Comparison of ENCODE assay signal across 9 cellular contexts in the genomic region with DNA sequence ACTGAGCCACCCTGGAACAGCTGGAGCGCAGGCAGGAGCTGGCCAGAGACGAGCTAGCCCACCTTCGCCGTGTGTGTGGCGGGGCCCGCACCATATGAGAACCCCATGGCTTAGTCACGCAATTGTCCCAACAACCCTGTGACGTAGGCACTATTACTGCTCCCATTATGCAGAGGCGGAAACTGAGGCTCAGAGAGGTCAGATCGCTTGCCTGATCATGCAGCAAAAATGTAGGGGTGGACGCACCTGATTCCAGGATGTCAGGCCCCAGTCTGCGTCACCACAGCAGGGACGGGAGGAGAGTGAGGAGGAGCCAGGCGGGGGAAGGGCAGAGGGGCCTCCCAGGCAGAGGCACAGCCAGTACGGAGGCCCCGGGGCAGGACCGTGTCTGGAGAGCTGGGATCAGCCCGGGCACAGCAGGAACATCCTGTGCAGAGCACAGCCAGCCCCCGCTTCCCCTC. TPM values are rescaled to one million over a fixed set of nuclear protein-coding genes. Genes with fewer than 3 reads are reported as not detected.
DNase-seq lines count a peak whose midpoint lies in the region; ATAC-seq and TF ChIP-seq lines count a peak whose summit lies in the region.
"Had no signal": no experiment of that assay in that cellular context is flagged by ENCODE, and none has a peak within 500 bp of the region (broad histone marks: within the 10 kb centered on the region; RNA-seq: fewer than 3 reads in every experiment).

No MANE protein-coding gene starts in this region.

- H3K27me3 ChIP-seq in breast epithelium (no peaks in the 10 kb centered on the region), mesendoderm (ENCODE audit: insufficient read depth, low read length, poor library complexity) (no peaks in the 10 kb centered on the region)
- H3K27me3 ChIP-seq in CD8-positive, alpha-beta memory T cell (ENCODE audit: insufficient read depth, low read length, poor library complexity, severe bottlenecking) = no peaks in the 10 kb centered on the region

- H3K79me2 ChIP-seq in mesendoderm (ENCODE audit: control insufficient read depth, insufficient read depth, low read length) = peaks cover 3% of the 10 kb centered on the region

- WGBS in mesendoderm (ENCODE audit: extremely low coverage, insufficient coverage, low lambda C conversion rate) = no CpG with 5 or more reads among the region's 19 CpGs

- CTCF ChIA-PET in MCF 10A (lab: Yijun Ruan, JAX) = interaction anchor here (0.5 kb wide), 1 partner anchor 334 kb away, joined by 5 read pairs; no protein-coding TSS in a partner anchor
- CTCF ChIA-PET in CD8-positive, alpha-beta memory T cell (lab: Charles Lee) = no interaction called here

- H3K79me1 ChIP-seq in mesendoderm (ENCODE audit: low read length) = peaks cover 14% of the 10 kb centered on the region

- H3K18ac ChIP-seq in mesendoderm (ENCODE audit: low read length) = peak overlapping the region; percentile 41

- TF ChIP-seq CTCF in MCF 10A (IDR thresholded peaks at IDR 0.05; ENCODE audit: unreplicated experiment) = no peak
- TF ChIP-seq CTCF in breast epithelium (IDR thresholded peaks at IDR 0.05) = no peak
- TF ChIP-seq CTCF in foreskin fibroblast (IDR thresholded peaks at IDR 0.05; ENCODE audit: low read depth, low read length) = no peak

- intact Hi-C loops in MCF 10A (cut with micrococcal nuclease) (no loop called here), breast epithelium (cut with DNase I; ENCODE audit: low total_unique reads) (loop anchor here (5.0 kb wide), 1 partner anchor 1319 kb away; no protein-coding TSS in a partner anchor)

- no peak overlapping the region for H3K4me2 ChIP-seq in mesendoderm (ENCODE audit: low read length)

- H3K4me1 ChIP-seq in breast epithelium (peaks cover 0 to 9% of the 10 kb centered on the region in 2 donors), mesendoderm (ENCODE audit: control insufficient read depth, low read depth, low read length) (peaks cover 14% of the 10 kb centered on the region)
- H3K4me1 ChIP-seq in CD8-positive, alpha-beta memory T cell (ENCODE audit: insufficient read depth, low read length) = peaks cover 14% of the 10 kb centered on the region

- H3K4me3 ChIP-seq in breast epithelium (no peak overlapping the region), foreskin fibroblast (ENCODE audit: low read depth in 1 of 2, low read length in 2 of 2) (no peak overlapping the region), mesendoderm (ENCODE audit: low read length) (no peak overlapping the region)
- H3K4me3 ChIP-seq in CD8-positive, alpha-beta memory T cell (ENCODE audit: low read length) = no peak overlapping the region

- H4K5ac ChIP-seq in mesendoderm (ENCODE audit: low read length) = no peak overlapping the region

- peak overlapping the region; percentile 48 for H3K9ac ChIP-seq in mesendoderm (ENCODE audit: low read length)

- H3K9me3 ChIP-seq in breast epithelium = peaks cover 0 to 8% of the 10 kb centered on the region in 2 donors
- no peaks in the 10 kb centered on the region for H3K9me3 ChIP-seq in CD8-positive, alpha-beta memory T cell (ENCODE audit: low read length)

- H2AK5ac ChIP-seq in mesendoderm (ENCODE audit: low read length) = peak overlapping the region; percentile 89

- DNase-seq in MCF 10A (ENCODE audit: unreplicated experiment) (peak; percentile 83), breast epithelium (ENCODE audit: low spot score in 2 of 2) (no peak), foreskin fibroblast (peak; percentile 58 to 71), mesendoderm (peak; percentile 98), SHP77 treated with DMSO at 0.1 percent for 48 hours (lab: John Stamatoyannopoulos, UW) (no peak)
- DNase-seq in CD8-positive, alpha-beta memory T cell = no peak

- H3K36me3 Mint-ChIP-seq in MCF 10A (ENCODE audit: insufficient read depth, unreplicated experiment) = peaks cover 9% of the 10 kb centered on the region
- peaks cover 0 to 14% (median 1%) of the 10 kb centered on the region in 3 donors for H3K36me3 Mint-ChIP-seq in CD8-positive, alpha-beta memory T cell

- no peaks in the 10 kb centered on the region for H3K27me3 Mint-ChIP-seq in MCF 10A (ENCODE audit: insufficient read depth, unreplicated experiment)
- H3K27me3 Mint-ChIP-seq in CD8-positive, alpha-beta memory T cell = no peaks in the 10 kb centered on the region

- H3K56ac ChIP-seq in mesendoderm (ENCODE audit: low read length) = peak overlapping the region; percentile 85

- POLR2A ChIA-PET in MCF 10A (lab: Yijun Ruan, JAX) = no interaction called here
- POLR2A ChIA-PET in CD8-positive, alpha-beta memory T cell (lab: Charles Lee) = no interaction called here

- H3K36me3 ChIP-seq in breast epithelium = no peaks in the 10 kb centered on the region
- peaks cover 1% of the 10 kb centered on the region for H3K36me3 ChIP-seq in mesendoderm (ENCODE audit: control insufficient read depth, insufficient read depth, low read length)
- H3K36me3 ChIP-seq in CD8-positive, alpha-beta memory T cell (ENCODE audit: insufficient read depth, low read length) = no peaks in the 10 kb centered on the region

- ATAC-seq in GM18870 (IDR thresholded peaks at IDR 0.05; ENCODE audit: unreplicated experiment) (no peak), HG03521 (IDR thresholded peaks at IDR 0.05; ENCODE audit: unreplicated experiment) (no peak)

- H3K9me3 Mint-ChIP-seq in MCF 10A (ENCODE audit: unreplicated experiment) = no peaks in the 10 kb centered on the region
- no peaks in the 10 kb centered on the region for H3K9me3 Mint-ChIP-seq in CD8-positive, alpha-beta memory T cell

- H3K4ac ChIP-seq in mesendoderm (ENCODE audit: low read depth, low read length) = peak overlapping the region; percentile 23

- no peak overlapping the region for H3K23ac ChIP-seq in mesendoderm (ENCODE audit: low read length)

- no TSS peak for BruUV-seq in MCF 10A (replicated peaks; lab: Mats Ljungman, UMichigan)

- no peak overlapping the region for H2BK15ac ChIP-seq in mesendoderm (replicated peaks; ENCODE audit: low read depth)

- H3K4me1 Mint-ChIP-seq in MCF 10A (ENCODE audit: insufficient read depth, unreplicated experiment) = peaks cover 6% of the 10 kb centered on the region
- peaks cover 6 to 20% (median 11%) of the 10 kb centered on the region in 3 donors for H3K4me1 Mint-ChIP-seq in CD8-positive, alpha-beta memory T cell

- H3K4me3 Mint-ChIP-seq in MCF 10A (ENCODE audit: unreplicated experiment) = no peak overlapping the region
- no peak overlapping the region for H3K4me3 Mint-ChIP-seq in CD8-positive, alpha-beta memory T cell

- no peak for TF ChIP-seq POLR2A in breast epithelium (IDR thresholded peaks at IDR 0.05)

- H2BK120ac ChIP-seq in mesendoderm (ENCODE audit: low read depth, low read length) = no peak overlapping the region

- H3K27ac ChIP-seq in breast epithelium = peak overlapping the region in 1 of 2 donors; percentile 12
- peak overlapping the region; percentile 41 for H3K27ac ChIP-seq in mesendoderm (ENCODE audit: low read depth, low read length)
- no peak overlapping the region for H3K27ac ChIP-seq in CD8-positive, alpha-beta memory T cell (ENCODE audit: low read depth, low read length)
- H3K27ac ChIP-seq: VCaP had no signal

- H3K27ac Mint-ChIP-seq in MCF 10A (ENCODE audit: low read depth, unreplicated experiment) = no peak overlapping the region
- no peak overlapping the region for H3K27ac Mint-ChIP-seq in CD8-positive, alpha-beta memory T cell

- H2BK5ac ChIP-seq in mesendoderm (ENCODE audit: low read length) = peak overlapping the region; percentile 89

- H4K8ac ChIP-seq in mesendoderm (ENCODE audit: low read depth, low read length) = no peak overlapping the region

RNA-seq across cellular contexts. Expression of a gene that starts 16.8 kb away (rescaled TPM):
- total RNA-seq in MCF 10A (2022) = 13.3 and 15.8 TPM in 2 replicates
- total RNA-seq in breast epithelium = 10 to 100 TPM; 14.6 to 15.7 (median 15.7) TPM
- 15.2 TPM for polyA plus RNA-seq in mesendoderm (2013, experiment 1 of 2)
- polyA plus RNA-seq in mesendoderm (2013, experiment 2 of 2) = 16.0 TPM
- 10 to 100 TPM; 26.9 to 27.6 TPM for total RNA-seq in CD8-positive, alpha-beta memory T cell
- 16.0 TPM for polyA plus RNA-seq in CD8-positive, alpha-beta memory T cell

RNA-seq across cellular contexts. Expression of a gene that starts 24.7 kb away (rescaled TPM):
- total RNA-seq in MCF 10A (2022) (0.69 and 1.6 TPM in 2 replicates), breast epithelium (10 to 100 TPM in 2 of 3 donors, under 1 TPM in 1; 0.16 to 36.6 (median 20.0) TPM)
- 4.2 TPM for polyA plus RNA-seq in mesendoderm (2013, experiment 1 of 2)
- 3.8 TPM for polyA plus RNA-seq in mesendoderm (2013, experiment 2 of 2)
- total RNA-seq in CD8-positive, alpha-beta memory T cell = 1 to 10 TPM; 1.5 to 1.7 TPM
- 16.2 TPM for polyA plus RNA-seq in CD8-positive, alpha-beta memory T cell

RNA-seq across cellular contexts. Expression of a gene that starts 56.8 kb away (rescaled TPM):
- total RNA-seq in MCF 10A (2022) (24.7 and 25.1 TPM in 2 replicates), breast epithelium (10 to 100 TPM; 21.8 to 30.5 (median 27.5) TPM)
- 25.7 TPM for polyA plus RNA-seq in mesendoderm (2013, experiment 1 of 2)
- polyA plus RNA-seq in mesendoderm (2013, experiment 2 of 2) = 28.3 TPM
- 10 to 100 TPM; 37.2 to 39.5 TPM for total RNA-seq in CD8-positive, alpha-beta memory T cell
- polyA plus RNA-seq in CD8-positive, alpha-beta memory T cell = 16.8 TPM

Comparison
In these comparisons a context has a peak if more than half of its experiments do, and no peak if none do; other contexts are left out.
1. DNase-seq: peak in MCF 10A (single experiment), foreskin fibroblast (2 of 2) and mesendoderm (single experiment); none in breast epithelium (0 of 2), SHP77 treated with DMSO at 0.1 percent for 48 hours (single experiment) and CD8-positive, alpha-beta memory T cell (0 of 5).